ENCODE assay signal across 8 cellular contexts in the genomic region with DNA sequence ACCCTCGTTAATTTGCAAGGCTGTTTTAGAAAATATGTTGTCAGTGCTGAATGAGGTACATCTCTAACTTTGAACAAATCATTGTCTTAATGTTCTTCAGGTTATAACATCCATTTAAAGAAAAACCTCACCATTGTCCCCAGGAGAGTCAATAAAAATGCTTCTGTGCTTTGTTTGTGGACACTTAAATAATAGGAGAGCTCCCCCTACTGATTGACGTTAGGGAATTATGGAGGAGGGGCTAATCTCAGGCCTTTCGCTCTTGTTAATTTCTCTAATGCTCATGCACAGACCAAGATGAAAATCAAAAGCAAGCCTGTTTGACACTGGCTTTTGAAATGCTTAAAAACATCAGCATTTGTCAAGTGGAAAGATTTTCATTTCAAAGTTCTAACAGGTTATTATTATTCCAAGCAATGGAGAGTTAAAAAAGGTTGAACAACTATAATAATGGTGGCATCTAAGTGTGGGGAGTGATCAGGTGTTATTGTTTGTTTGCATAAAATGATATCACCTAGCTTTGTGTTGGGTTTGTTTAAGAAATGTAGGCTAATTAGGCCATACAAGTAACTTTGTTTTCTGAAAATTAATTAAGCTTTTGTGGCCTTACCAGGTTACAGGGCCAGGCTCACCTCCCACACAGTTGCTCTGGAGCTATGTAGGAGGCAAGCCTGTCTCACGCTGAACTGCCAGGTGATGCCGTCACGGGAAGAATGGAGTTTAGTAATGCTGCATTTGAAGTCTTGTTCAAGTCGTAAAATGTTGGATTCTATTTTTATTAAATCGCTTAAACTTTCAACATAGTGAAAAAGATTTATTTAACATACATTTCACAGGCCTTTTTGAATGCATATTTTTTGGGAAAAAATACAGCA. TPM values are rescaled to one million over a fixed set of nuclear protein-coding genes. Genes with fewer than 3 reads are reported as not detected.
DNase-seq lines count a peak whose midpoint lies in the region; ATAC-seq and TF ChIP-seq lines count a peak whose summit lies in the region.

No MANE protein-coding gene starts in this region.

- TF ChIP-seq EP300 in ovary (IDR thresholded peaks at IDR 0.05), result no peak

- POLR2A ChIA-PET in HCT116 (lab: Charles Lee) (no interaction called here), T-cell (lab: Charles Lee) (no interaction called here)

- H3K9ac ChIP-seq in HCT116 (ENCODE audit: low read length), result no peak overlapping the region

- RAD21 ChIA-PET in HCT116 (lab: Charles Lee; ENCODE audit: low non-redundant PET in 1 of 2, low total read pairs in 2 of 2, uncharacterized antibody in 2 of 2, unreplicated experiment in 2 of 2), result interaction anchor here in 1 of 2 experiments (1.3 kb wide), 1 partner anchor 269 kb away, joined by 3 read pairs; the partner anchor contains the start of gene TSHZ1

- peak overlapping the region; percentile 83 for H2AFZ ChIP-seq in HCT116 (ENCODE audit: low read depth, low read length, poor library complexity, severe bottlenecking)

- peaks cover 0 to 4% (median 0%) of the 10 kb centered on the region in 3 donors for H3K4me1 Mint-ChIP-seq in T-cell
- H3K4me1 Mint-ChIP-seq in activated T-helper 2 cell treated with anti-CD3 and anti-CD28 coated beads, Interferon-gamma antibody, Interleukin-2, Interleukin-4, amounts not matched to agents 10 μg/mL and 5 μg/mL and 100 μg/mL, durations not matched to agents 14 hours and 24 hours and 36 hours (ENCODE audit: low read depth), result no peaks in the 10 kb centered on the region

- H3K4me3 ChIP-seq in HCT116 (replicated peaks in 1 of 2; ENCODE audit: low read depth in 1 of 2, low read length in 2 of 2), result no peak overlapping the region
- H3K4me3 ChIP-seq in fibroblast of villous mesenchyme (ENCODE audit: low read depth, low read length), result no peak overlapping the region
- no peak overlapping the region for H3K4me3 ChIP-seq in ovary

- H3K9me3 Mint-ChIP-seq in T-cell, result peaks cover 0 to 10% (median 0%) of the 10 kb centered on the region in 3 donors
- H3K9me3 Mint-ChIP-seq in activated T-helper 2 cell treated with anti-CD3 and anti-CD28 coated beads, Interferon-gamma antibody, Interleukin-2, Interleukin-4, amounts not matched to agents 10 μg/mL and 5 μg/mL and 100 μg/mL, durations not matched to agents 14 hours and 24 hours and 36 hours, result peaks cover 12% of the 10 kb centered on the region

- CTCF ChIA-PET in HCT116 (lab: Charles Lee), result interaction anchor here (0.9 to 1.4 kb wide), 5 partner anchors 10 to 296 kb away, joined by 3 to 4 read pairs (median 4); partner anchors contain the start of gene TSHZ1
- CTCF ChIA-PET in T-cell (lab: Charles Lee), result interaction anchor here (0.6 to 2.5 kb wide), 13 partner anchors 11 to 858 kb away, joined by 3 to 19 read pairs (median 4); no protein-coding TSS in a partner anchor

- no peaks in the 10 kb centered on the region for H3K9me2 ChIP-seq in HCT116 (ENCODE audit: insufficient read depth)

- intact Hi-C loops in HCT116 (cut with micrococcal nuclease) (loop anchor here (1.0 to 10.0 kb wide), 4 partner anchors 269 to 822 kb away; partner anchors contain the start of gene TSHZ1), ovary (cut with DNase I) (loop anchor here in 2 of 4 donors (5.0 to 10.0 kb wide), 3 partner anchors 274 to 834 kb away; partner anchors contain the start of gene PTGR3 (in 1 of the 2))
- intact Hi-C loops in activated T-helper 2 cell treated with anti-CD3 and anti-CD28 coated beads, Interferon-gamma antibody, Interleukin-2, Interleukin-4, amounts not matched to agents 10 μg/mL and 5 μg/mL and 100 μg/mL, durations not matched to agents 14 hours and 24 hours and 36 hours (cut with micrococcal nuclease), result loop anchor here (2.0 to 10.0 kb wide), 2 partner anchors 304 to 826 kb away; no protein-coding TSS in a partner anchor

- peaks cover 11 to 18% of the 10 kb centered on the region in 2 donors for H3K27me3 Mint-ChIP-seq in T-cell
- H3K27me3 Mint-ChIP-seq in activated T-helper 2 cell treated with anti-CD3 and anti-CD28 coated beads, Interferon-gamma antibody, Interleukin-2, Interleukin-4, amounts not matched to agents 10 μg/mL and 5 μg/mL and 100 μg/mL, durations not matched to agents 14 hours and 24 hours and 36 hours (ENCODE audit: low read depth), result peaks cover 2% of the 10 kb centered on the region

- H3K36me3 Mint-ChIP-seq in T-cell, result no peaks in the 10 kb centered on the region
- H3K36me3 Mint-ChIP-seq in activated T-helper 2 cell treated with anti-CD3 and anti-CD28 coated beads, Interferon-gamma antibody, Interleukin-2, Interleukin-4, amounts not matched to agents 10 μg/mL and 5 μg/mL and 100 μg/mL, durations not matched to agents 14 hours and 24 hours and 36 hours (ENCODE audit: low read depth), result no peaks in the 10 kb centered on the region

- no peak overlapping the region for H3K27ac Mint-ChIP-seq in T-cell
- H3K27ac Mint-ChIP-seq in activated T-helper 2 cell treated with anti-CD3 and anti-CD28 coated beads, Interferon-gamma antibody, Interleukin-2, Interleukin-4, amounts not matched to agents 10 μg/mL and 5 μg/mL and 100 μg/mL, durations not matched to agents 14 hours and 24 hours and 36 hours, result no peak overlapping the region

- DNase-seq in HCT116 (ENCODE audit: low read depth, low spot score) (peak; percentile 51), NCI-H128 (lab: John Stamatoyannopoulos, UW; ENCODE audit: unreplicated experiment) (peak; percentile 34), T-cell (no peak), fibroblast of villous mesenchyme (ENCODE audit: low read depth) (peak; percentile 62), ovary (no peak)
- DNase-seq in activated T-helper 2 cell treated with anti-CD3 and anti-CD28 coated beads, Interferon-gamma antibody, Interleukin-2, Interleukin-4, amounts not matched to agents 10 μg/mL and 5 μg/mL and 100 μg/mL, durations not matched to agents 14 hours and 24 hours and 36 hours (ENCODE audit: low spot score), result no peak

- H3K36me3 ChIP-seq in HCT116 (ENCODE audit: control insufficient read depth in 1 of 2, insufficient read depth in 2 of 2, low read length in 2 of 2) (no peaks in the 10 kb centered on the region), ovary (no peaks in the 10 kb centered on the region)

- H4K20me1 ChIP-seq in HCT116 (ENCODE audit: insufficient read depth), result no peaks in the 10 kb centered on the region

- TF ChIP-seq POLR2A in HCT116 (IDR thresholded peaks at IDR 0.05; ENCODE audit: borderline replicate concordance, extremely low read depth, insufficient read depth, insufficient read length), result no peak
- TF ChIP-seq POLR2A in ovary (IDR thresholded peaks at IDR 0.05), result no peak

- no peaks in the 10 kb centered on the region for H3K79me2 ChIP-seq in HCT116 (ENCODE audit: insufficient read depth, low read length)

- H3K4me1 ChIP-seq in HCT116 (ENCODE audit: control insufficient read depth in 1 of 2, insufficient read depth in 2 of 2, low read length in 2 of 2) (peaks cover 0 to 10% of the 10 kb centered on the region in 2 experiments; a peak in 1 of 4 replicates), ovary (ENCODE audit: insufficient read depth) (peaks cover 2% of the 10 kb centered on the region)

- peak; percentile 53; the same call in 2 of the 3 replicates for TF ChIP-seq CTCF in GM12872 (IDR thresholded peaks at IDR 0.05; ENCODE audit: insufficient read depth, low read depth, low read length)
- peak; percentile 54 to 78 (median 61); a peak in 5 of 6 replicates for TF ChIP-seq CTCF in HCT116 (IDR thresholded peaks at IDR 0.05 in 2 of 3, conservative IDR thresholded peaks at IDR 0.05 in 1 of 3; ENCODE audit: borderline replicate concordance in 1 of 3, insufficient read depth in 1 of 3, low read depth in 2 of 3, low read length in 2 of 3)
- peak; percentile 62 for TF ChIP-seq CTCF in fibroblast of villous mesenchyme (IDR thresholded peaks at IDR 0.05; ENCODE audit: insufficient read depth, low read depth, low read length)
- TF ChIP-seq CTCF in ovary (IDR thresholded peaks at IDR 0.05), result peak; percentile 54 to 64 (median 62)

- H3K27me3 ChIP-seq in HCT116 (ENCODE audit: insufficient read depth, low read length) (no peaks in the 10 kb centered on the region), ovary (no peaks in the 10 kb centered on the region)

- BruUV-seq in HCT116 (replicated peaks; lab: Mats Ljungman, UMichigan), result no TSS peak

- WGBS in ovary, 3 donors, result 55 to 58% (median 56%) methylated on average over 8 of the region's 8 CpGs

- H3K4me2 ChIP-seq in HCT116 (ENCODE audit: low read length), result no peak overlapping the region

- no peak overlapping the region for H3K4me3 Mint-ChIP-seq in T-cell
- no peak overlapping the region for H3K4me3 Mint-ChIP-seq in activated T-helper 2 cell treated with anti-CD3 and anti-CD28 coated beads, Interferon-gamma antibody, Interleukin-2, Interleukin-4, amounts not matched to agents 10 μg/mL and 5 μg/mL and 100 μg/mL, durations not matched to agents 14 hours and 24 hours and 36 hours (ENCODE audit: low read depth)

- peak; percentile 96 for ATAC-seq in HCT116
- peak; percentile 55 to 70 (median 65) for ATAC-seq in T-cell (replicated peaks in 1 of 4)
- ATAC-seq in GM19452 (IDR thresholded peaks at IDR 0.05; ENCODE audit: unreplicated experiment), result no peak

- peak; percentile 80 for TF ChIP-seq RAD21 in HCT116 (IDR thresholded peaks at IDR 0.05; ENCODE audit: low read depth)

- H3K27ac ChIP-seq in HCT116 (ENCODE audit: low read depth, low read length) (no peak overlapping the region), ovary (no peak overlapping the region)

- H3K9me3 ChIP-seq in HCT116 (ENCODE audit: control insufficient read depth in 1 of 2, insufficient read depth in 1 of 2, low read depth in 1 of 2, low read length in 2 of 2) (peaks cover 8 to 12% of the 10 kb centered on the region in 2 experiments; a peak in 2 of 4 replicates), ovary (no peaks in the 10 kb centered on the region)

TF ChIP-seq in HCT116, 20 proteins besides CTCF, POLR2A, EP300 and RAD21 (continues in another document):
- TF ChIP-seq YY1 (IDR thresholded peaks at IDR 0.05; ENCODE audit: extremely low read depth, insufficient replicate concordance, low read depth, low read length), result no peak
- TF ChIP-seq, protein P1, sequence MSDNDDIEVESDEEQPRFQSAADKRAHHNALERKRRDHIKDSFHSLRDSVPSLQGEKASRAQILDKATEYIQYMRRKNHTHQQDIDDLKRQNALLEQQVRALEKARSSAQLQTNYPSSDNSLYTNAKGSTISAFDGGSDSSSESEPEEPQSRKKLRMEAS (IDR thresholded peaks at IDR 0.05), result no peak
- TF ChIP-seq, protein P2, sequence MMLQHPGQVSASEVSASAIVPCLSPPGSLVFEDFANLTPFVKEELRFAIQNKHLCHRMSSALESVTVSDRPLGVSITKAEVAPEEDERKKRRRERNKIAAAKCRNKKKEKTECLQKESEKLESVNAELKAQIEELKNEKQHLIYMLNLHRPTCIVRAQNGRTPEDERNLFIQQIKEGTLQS (IDR thresholded peaks at IDR 0.05), result no peak
- no peak for TF ChIP-seq FOSL1 (IDR thresholded peaks at IDR 0.05; ENCODE audit: low read depth)
- no peak for TF ChIP-seq CEBPB (IDR thresholded peaks at IDR 0.05; ENCODE audit: low read depth)
- TF ChIP-seq JUND (IDR thresholded peaks at IDR 0.05), result no peak

RNA-seq across cellular contexts. Expression of gene SMIM21, which starts 51.7 kb away (rescaled TPM):
- total RNA-seq in HCT116 (2021; ENCODE audit: unreplicated experiment) (not detected), T-cell (not detected), fibroblast of villous mesenchyme (not detected in 2 replicates), ovary (not detected)
- polyA plus RNA-seq in HCT116 (2012), result not detected in 2 replicates
- not detected for polyA plus RNA-seq in ovary
- total RNA-seq in activated T-helper 2 cell treated with anti-CD3 and anti-CD28 coated beads, Interferon-gamma antibody, Interleukin-2, Interleukin-4, amounts not matched to agents 10 μg/mL and 5 μg/mL and 100 μg/mL, durations not matched to agents 14 hours and 24 hours and 36 hours, result not detected in 2 replicates

Comparison
In these comparisons a context has a peak if more than half of its experiments do, and no peak if none do; other contexts are left out.
1. DNase-seq: peak in HCT116 (single experiment), NCI-H128 (single experiment) and fibroblast of villous mesenchyme (single experiment); none in T-cell (0 of 34), ovary (0 of 5) and activated T-helper 2 cell treated with anti-CD3 and anti-CD28 coated beads, Interferon-gamma antibody, Interleukin-2, Interleukin-4, amounts not matched to agents 10 μg/mL and 5 μg/mL and 100 μg/mL, durations not matched to agents 14 hours and 24 hours and 36 hours (single experiment).
2. Peak in every context shown above with its lines, with median percentiles within 50 percentile points of each other: CTCF ChIP-seq.